24 cellular contexts compared by ENCODE assay signal in genomic region chr21:36089946-36090345, GRCh38. TPM values are rescaled to one million over a fixed set of nuclear protein-coding genes. Genes with fewer than 3 reads are reported as not detected.
DNase-seq lines count a peak whose midpoint lies in the region; ATAC-seq and TF ChIP-seq lines count a peak whose summit lies in the region.
"Had no signal": no experiment of that assay in that cellular context is flagged by ENCODE, and none has a peak within 500 bp of the region (broad histone marks: within the 10 kb centered on the region; RNA-seq: fewer than 3 reads in every experiment).

No MANE protein-coding gene starts in this region.

- H3K4ac ChIP-seq in mesendoderm (ENCODE audit: low read depth, low read length), result peak overlapping the region; percentile 25

- no peak overlapping the region for H4K8ac ChIP-seq in mesendoderm (ENCODE audit: low read depth, low read length)

- no CpG with 5 or more reads among the region's 3 CpGs for WGBS in mesendoderm (ENCODE audit: extremely low coverage, insufficient coverage, low lambda C conversion rate)

- no peaks in the 10 kb centered on the region for H3K79me1 ChIP-seq in mesendoderm (ENCODE audit: low read length)

- no peak overlapping the region for H3K4me3 ChIP-seq in dorsolateral prefrontal cortex
- H3K4me3 ChIP-seq in mesendoderm (ENCODE audit: low read length), result no peak overlapping the region
- H3K4me3 ChIP-seq: GM12878, GM23248 had no signal

- CTCF ChIA-PET in RWPE1 (lab: Yijun Ruan, JAX), result interaction anchor here (0.6 kb wide), 1 partner anchor 23 kb away, joined by 6 read pairs; no protein-coding TSS in a partner anchor

- no peaks in the 10 kb centered on the region for H3K79me2 ChIP-seq in mesendoderm (ENCODE audit: control insufficient read depth, insufficient read depth, low read length)

- ATAC-seq in esophagus mucosa, result peak; percentile 81
- ATAC-seq: GM12878, HCT116, HepG2 had no signal

- H2AK5ac ChIP-seq in mesendoderm (ENCODE audit: low read length), result no peak overlapping the region

- H3K56ac ChIP-seq in mesendoderm (ENCODE audit: low read length), result no peak overlapping the region

- H3K36me3 ChIP-seq in mesendoderm (ENCODE audit: control insufficient read depth, insufficient read depth, low read length), result peaks cover 2% of the 10 kb centered on the region
- H3K36me3 ChIP-seq: BE2C had no signal

- no peak overlapping the region for H3K9ac ChIP-seq in mesendoderm (ENCODE audit: low read length)
- H3K9ac ChIP-seq: GM23248 had no signal

- no peak overlapping the region for H4K5ac ChIP-seq in mesendoderm (ENCODE audit: low read length)

- H3K27me3 ChIP-seq in dorsolateral prefrontal cortex (no peaks in the 10 kb centered on the region), mesendoderm (ENCODE audit: insufficient read depth, low read length, poor library complexity) (no peaks in the 10 kb centered on the region)

- no peak overlapping the region for H2BK120ac ChIP-seq in mesendoderm (ENCODE audit: low read depth, low read length)

- no peak overlapping the region for H2BK5ac ChIP-seq in mesendoderm (ENCODE audit: low read length)

- peaks cover 4% of the 10 kb centered on the region for H3K4me1 ChIP-seq in mesendoderm (ENCODE audit: control insufficient read depth, low read depth, low read length)
- H3K4me1 ChIP-seq: BE2C had no signal

- H3K4me2 ChIP-seq in mesendoderm (ENCODE audit: low read length), result no peak overlapping the region

- H3K27ac ChIP-seq in RWPE1 (peak overlapping the region; percentile 85), dorsolateral prefrontal cortex (peak overlapping the region in 33 of 59 donors; percentile 28 to 100 (median 97)), mesendoderm (ENCODE audit: low read depth, low read length) (no peak overlapping the region)
- H3K27ac ChIP-seq: GM23248 had no signal

- no peak for TF ChIP-seq CTCF in RWPE1 (conservative IDR thresholded peaks at IDR 0.05; ENCODE audit: low read depth)
- TF ChIP-seq CTCF in dorsolateral prefrontal cortex (IDR thresholded peaks at IDR 0.05 in 54 of 56, conservative IDR thresholded peaks at IDR 0.05 in 2 of 56; ENCODE audit: low read depth in 1 of 56, partially characterized antibody in 56 of 56), result no peak

- H3K18ac ChIP-seq in mesendoderm (ENCODE audit: low read length), result no peak overlapping the region

- no peak overlapping the region for H3K23ac ChIP-seq in mesendoderm (ENCODE audit: low read length)

- no peak for DNase-seq in RWPE1 (ENCODE audit: low spot score)
- DNase-seq in dorsolateral prefrontal cortex, result no peak
- no peak for DNase-seq in mesendoderm
- no peak for DNase-seq in stimulated activated CD4-positive, alpha-beta T cell treated with anti-CD3 and anti-CD28 coated beads, Interleukin-2, amount 100 ng/mL, for 24 hours
- DNase-seq in dermis blood vessel endothelial cell, result no peak
- DNase-seq in cerebellum (ENCODE audit: low spot score), result no peak
- DNase-seq in NCI-H2081 treated with DMSO at 0.1 percent for 48 hours (lab: John Stamatoyannopoulos, UW), result no peak
- DNase-seq: ACHN; BE2C; C1 segment of cervical spinal cord; CD4-positive, CD25-positive, alpha-beta regulatory T cell; CD8-positive, alpha-beta memory T cell; COR-L47; DMS 273 treated with DMSO at 0.1 percent for 48 hours; DMS53; DND-41; EL; GM23248; H7; HFFc6 had no signal

- POLR2A ChIA-PET in RWPE1 (lab: Yijun Ruan, JAX; ENCODE audit: low non-redundant PET), result interaction anchor here (0.6 kb wide), 1 partner anchor 83 kb away, joined by 3 read pairs; no protein-coding TSS in a partner anchor

- no peak overlapping the region for H2BK15ac ChIP-seq in mesendoderm (replicated peaks; ENCODE audit: low read depth)

- intact Hi-C loops in dorsolateral prefrontal cortex (cut with DNase I), result no loop called here

RNA-seq across cellular contexts. Expression of gene CBR1, which starts 20.1 kb away (rescaled TPM):
- total RNA-seq in dorsolateral prefrontal cortex (100 to 1,000 TPM in 82 of 120 experiments, 10 to 100 TPM in 38; 41.1 to 388 (median 113) TPM), esophagus mucosa (131 TPM), dermis blood vessel endothelial cell (37.3 and 84.5 TPM in 2 replicates), cerebellum (11.1 TPM)
- 22.3 TPM for polyA plus RNA-seq in mesendoderm (2013, experiment 1 of 2)
- 22.2 TPM for polyA plus RNA-seq in mesendoderm (2013, experiment 2 of 2)

RNA-seq across cellular contexts. Expression of gene SETD4, which starts 29.6 kb away (rescaled TPM):
- total RNA-seq in dorsolateral prefrontal cortex (10 to 100 TPM; 18.7 to 44.9 (median 30.8) TPM), esophagus mucosa (13.9 TPM), dermis blood vessel endothelial cell (9.9 and 16.8 TPM in 2 replicates), cerebellum (26.9 TPM)
- polyA plus RNA-seq in mesendoderm (2013, experiment 1 of 2), result 20.6 TPM
- 22.2 TPM for polyA plus RNA-seq in mesendoderm (2013, experiment 2 of 2)

RNA-seq across cellular contexts. Expression of gene CBR3, which starts 44.9 kb away (rescaled TPM):
- total RNA-seq in dorsolateral prefrontal cortex, result 10 to 100 TPM in 10 of 120 experiments, 1 to 10 TPM in 110; 3.2 to 13.7 (median 6.6) TPM
- 33.7 TPM for total RNA-seq in esophagus mucosa
- polyA plus RNA-seq in mesendoderm (2013, experiment 1 of 2), result 5.7 TPM
- polyA plus RNA-seq in mesendoderm (2013, experiment 2 of 2), result 6.2 TPM
- 5.8 and 6.8 TPM in 2 replicates for total RNA-seq in dermis blood vessel endothelial cell
- 1.9 TPM for total RNA-seq in cerebellum
- total RNA-seq: HepG2 had no signal
- polyA plus RNA-seq: HepG2 had no signal
